In the genomic region with DNA sequence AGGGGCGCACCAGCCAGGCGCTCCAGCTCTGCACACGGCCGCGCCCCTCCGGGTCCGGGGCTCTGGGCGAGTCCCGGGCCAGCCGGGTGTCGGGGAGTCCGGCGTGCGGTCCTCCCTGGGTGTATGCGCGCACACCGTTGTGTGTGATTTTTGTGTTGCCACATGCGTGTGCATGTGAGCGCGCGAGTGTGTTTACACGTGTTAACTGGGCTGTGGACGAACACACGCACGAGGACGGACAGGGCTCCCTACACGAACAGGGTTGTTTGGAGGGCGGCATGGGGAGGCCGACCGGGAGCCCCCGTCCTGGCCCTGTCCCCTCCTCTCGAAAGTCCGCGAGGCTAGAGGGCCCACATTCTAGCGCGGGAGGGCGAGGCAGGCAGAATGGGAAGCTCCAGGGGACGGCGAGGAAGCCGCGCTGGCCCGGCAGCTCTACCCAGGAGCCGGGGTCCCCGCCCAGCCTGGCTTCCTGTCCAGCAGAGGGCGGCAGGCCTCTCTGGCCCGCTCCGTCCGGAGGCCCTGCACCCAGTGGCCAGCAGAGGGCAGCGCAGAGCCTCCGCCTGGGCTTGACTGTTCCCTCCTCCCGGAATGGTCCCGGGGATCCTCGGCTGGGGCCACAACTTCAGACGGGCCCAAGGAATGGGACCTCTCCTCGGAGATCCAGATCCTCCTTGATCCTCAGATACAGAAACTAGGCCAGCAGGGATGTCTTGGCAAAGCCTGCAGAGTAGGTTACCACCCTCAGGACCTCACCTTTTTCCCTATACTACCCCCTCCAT, we compare ENCODE assay signal across 8 cellular contexts. TPM values are rescaled to one million over a fixed set of nuclear protein-coding genes. Genes with fewer than 3 reads are reported as not detected.
DNase-seq lines count a peak whose midpoint lies in the region; ATAC-seq, FAIRE-seq and TF ChIP-seq lines count a peak whose summit lies in the region.

No MANE protein-coding gene starts in this region.

- H3K27ac ChIP-seq in A549, result peak overlapping the region; percentile 55 to 88; a peak in 5 of 6 replicates

- TF ChIP-seq EP300 in A549 (IDR thresholded peaks at IDR 0.05), result no peak

- WGBS in A549 (ENCODE audit: missing lambda C conversion rate), result under 1% methylated on average over 43 of the region's 55 CpGs

- FAIRE-seq in A549 (lab: Jason Lieb, UNC), result no peak

- intact Hi-C loops in mucosa of descending colon (cut with DNase I, micrococcal nuclease), result loop anchor here in 1 of 2 donors (10.0 kb wide), 1 partner anchor 191 kb away; no protein-coding TSS in a partner anchor

- in situ Hi-C loops in GM13977 (cut with MboI; ENCODE audit: low pct_unique_long_range_greater_than_20kb, low sequenced_read_pairs, unreplicated experiment), result loop anchor here (25.0 kb wide), 1 partner anchor 179 kb away; no protein-coding TSS in a partner anchor

- POLR2A ChIA-PET in A549 (lab: Yijun Ruan, JAX), result interaction anchor here (1.4 to 1.5 kb wide), 2 partner anchors 90 to 188 kb away, joined by 3 to 8 read pairs; no protein-coding TSS in a partner anchor

- no peak; the same call in 1 of the 2 replicates for TF ChIP-seq POLR2A in A549 (IDR thresholded peaks at IDR 0.05; ENCODE audit: low read length)

- peak; percentile 100 for TF ChIP-seq CTCF in A549 (IDR thresholded peaks at IDR 0.05)
- TF ChIP-seq CTCF in GM13977 (IDR thresholded peaks at IDR 0.05; ENCODE audit: extremely low read depth, insufficient read depth, missing control alignments), result peak; percentile 100
- TF ChIP-seq CTCF in epithelial cell of proximal tubule (conservative IDR thresholded peaks at IDR 0.05; ENCODE audit: low read depth, low read length), result peak; percentile 99
- peak; percentile 99 for TF ChIP-seq CTCF in mucosa of descending colon (IDR thresholded peaks at IDR 0.05)

- H3K36me3 ChIP-seq in mucosa of descending colon (ENCODE audit: low read depth), result no peaks in the 10 kb centered on the region

- DNase-seq in A549 (ENCODE audit: low read depth in 1 of 2, low spot score in 1 of 2), result peak; percentile 90 to 95
- peak; percentile 97 for DNase-seq in GM13977 (ENCODE audit: low spot score)
- DNase-seq in NOMO-1 (lab: John Stamatoyannopoulos, UW; ENCODE audit: unreplicated experiment in 2 of 2), result peak; percentile 51 to 64
- DNase-seq in activated T-cell treated with anti-CD3 and anti-CD28 coated beads for 1 hour (ENCODE audit: low read depth), result peak; percentile 39
- no peak for DNase-seq in epithelial cell of proximal tubule (ENCODE audit: low read depth)
- peak; percentile 83 to 94 (median 92) for DNase-seq in mucosa of descending colon
- peak; percentile 66 to 74 for DNase-seq in stimulated activated CD8-positive, alpha-beta memory T cell treated with anti-CD3 and anti-CD28 coated beads, Interleukin-2, amount 100 ng/mL, for 48 hours (ENCODE audit: low read depth in 2 of 2)

- peak; percentile 76 to 86 for TF ChIP-seq RAD21 in A549 (conservative IDR thresholded peaks at IDR 0.05 in 1 of 2, IDR thresholded peaks at IDR 0.05 in 1 of 2)

- peak; percentile 70 to 94 for ATAC-seq in A549
- ATAC-seq in HG03432 (IDR thresholded peaks at IDR 0.05; ENCODE audit: unreplicated experiment), result peak; percentile 78
- ATAC-seq in mucosa of descending colon, result peak; percentile 98

- peaks cover 10% of the 10 kb centered on the region; the same call in 1 of the 3 replicates for H3K4me1 ChIP-seq in A549
- H3K4me1 ChIP-seq in mucosa of descending colon (ENCODE audit: low read depth), result peaks cover 16% of the 10 kb centered on the region

- CTCF ChIA-PET in A549 (lab: Yijun Ruan, JAX), result interaction anchor here (0.6 to 9.1 kb wide), 108 partner anchors 9 to 787 kb away, joined by 3 to 271 read pairs (median 4); a partner anchor contains a TSS

- H3K9me3 ChIP-seq in A549, result no peaks in the 10 kb centered on the region
- H3K9me3 ChIP-seq in mucosa of descending colon, result no peaks in the 10 kb centered on the region

- H3K4me3 ChIP-seq in A549 (peak overlapping the region; percentile 50), epithelial cell of proximal tubule (ENCODE audit: low read depth, low read length) (peak overlapping the region; percentile 40), mucosa of descending colon (no peak overlapping the region)

- peak overlapping the region; percentile 96 for H3K4me2 ChIP-seq in A549

TF ChIP-seq in A549, 52 proteins besides CTCF, POLR2A, EP300 and RAD21 (continues in another document):
- no peak for TF ChIP-seq HEYL (CRISPR knock-in tag; IDR thresholded peaks at IDR 0.05)
- no peak for TF ChIP-seq HOXA7 (CRISPR knock-in tag; IDR thresholded peaks at IDR 0.05)
- peak in 1 of 2 experiments; percentile 39; a peak in 2 of 5 replicates for TF ChIP-seq JUN (IDR thresholded peaks at IDR 0.05)
- TF ChIP-seq NPAS2 (CRISPR knock-in tag; IDR thresholded peaks at IDR 0.05; ENCODE audit: borderline replicate concordance), result no peak
- no peak for TF ChIP-seq CHD2 (IDR thresholded peaks at IDR 0.05; ENCODE audit: low read length, partially characterized antibody)
- TF ChIP-seq, protein P1, sequence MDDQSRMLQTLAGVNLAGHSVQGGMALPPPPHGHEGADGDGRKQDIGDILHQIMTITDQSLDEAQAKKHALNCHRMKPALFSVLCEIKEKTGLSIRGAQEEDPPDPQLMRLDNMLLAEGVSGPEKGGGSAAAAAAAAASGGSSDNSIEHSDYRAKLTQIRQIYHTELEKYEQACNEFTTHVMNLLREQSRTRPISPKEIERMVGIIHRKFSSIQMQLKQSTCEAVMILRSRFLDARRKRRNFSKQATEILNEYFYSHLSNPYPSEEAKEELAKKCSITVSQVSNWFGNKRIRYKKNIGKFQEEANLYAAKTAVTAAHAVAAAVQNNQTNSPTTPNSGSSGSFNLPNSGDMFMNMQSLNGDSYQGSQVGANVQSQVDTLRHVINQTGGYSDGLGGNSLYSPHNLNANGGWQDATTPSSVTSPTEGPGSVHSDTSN (IDR thresholded peaks at IDR 0.05), result no peak
- TF ChIP-seq FOSL2 (IDR thresholded peaks at IDR 0.05), result no peak
- no peak for TF ChIP-seq FOSL2 (CRISPR knock-in tag; IDR thresholded peaks at IDR 0.05)
- no peak; the same call in 1 of the 2 replicates for TF ChIP-seq RNF2 (IDR thresholded peaks at IDR 0.05; ENCODE audit: borderline replicate concordance, low read depth)
- 0 out of 2 replicates have a peak, but pooled peaks have one; percentile 56 for TF ChIP-seq HOXB5 (CRISPR knock-in tag; IDR thresholded peaks at IDR 0.05)
- TF ChIP-seq, protein P2, sequence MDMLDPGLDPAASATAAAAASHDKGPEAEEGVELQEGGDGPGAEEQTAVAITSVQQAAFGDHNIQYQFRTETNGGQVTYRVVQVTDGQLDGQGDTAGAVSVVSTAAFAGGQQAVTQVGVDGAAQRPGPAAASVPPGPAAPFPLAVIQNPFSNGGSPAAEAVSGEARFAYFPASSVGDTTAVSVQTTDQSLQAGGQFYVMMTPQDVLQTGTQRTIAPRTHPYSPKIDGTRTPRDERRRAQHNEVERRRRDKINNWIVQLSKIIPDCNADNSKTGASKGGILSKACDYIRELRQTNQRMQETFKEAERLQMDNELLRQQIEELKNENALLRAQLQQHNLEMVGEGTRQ (IDR thresholded peaks at IDR 0.05), result no peak; the same call in 1 of the 2 replicates
- no peak for TF ChIP-seq SREBF2 (IDR thresholded peaks at IDR 0.05)
- no peak for TF ChIP-seq FOXS1 (CRISPR knock-in tag; IDR thresholded peaks at IDR 0.05)
- TF ChIP-seq, protein P3, sequence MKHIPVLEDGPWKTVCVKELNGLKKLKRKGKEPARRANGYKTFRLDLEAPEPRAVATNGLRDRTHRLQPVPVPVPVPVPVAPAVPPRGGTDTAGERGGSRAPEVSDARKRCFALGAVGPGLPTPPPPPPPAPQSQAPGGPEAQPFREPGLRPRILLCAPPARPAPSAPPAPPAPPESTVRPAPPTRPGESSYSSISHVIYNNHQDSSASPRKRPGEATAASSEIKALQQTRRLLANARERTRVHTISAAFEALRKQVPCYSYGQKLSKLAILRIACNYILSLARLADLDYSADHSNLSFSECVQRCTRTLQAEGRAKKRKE (CRISPR knock-in tag; IDR thresholded peaks at IDR 0.05; ENCODE audit: low read depth), result no peak
- TF ChIP-seq NFE2L2 (conservative IDR thresholded peaks at IDR 0.05; ENCODE audit: low read length), result no peak; the same call in 1 of the 2 replicates
- TF ChIP-seq TFCP2L1 (CRISPR knock-in tag; IDR thresholded peaks at IDR 0.05), result no peak
- TF ChIP-seq, protein P4, sequence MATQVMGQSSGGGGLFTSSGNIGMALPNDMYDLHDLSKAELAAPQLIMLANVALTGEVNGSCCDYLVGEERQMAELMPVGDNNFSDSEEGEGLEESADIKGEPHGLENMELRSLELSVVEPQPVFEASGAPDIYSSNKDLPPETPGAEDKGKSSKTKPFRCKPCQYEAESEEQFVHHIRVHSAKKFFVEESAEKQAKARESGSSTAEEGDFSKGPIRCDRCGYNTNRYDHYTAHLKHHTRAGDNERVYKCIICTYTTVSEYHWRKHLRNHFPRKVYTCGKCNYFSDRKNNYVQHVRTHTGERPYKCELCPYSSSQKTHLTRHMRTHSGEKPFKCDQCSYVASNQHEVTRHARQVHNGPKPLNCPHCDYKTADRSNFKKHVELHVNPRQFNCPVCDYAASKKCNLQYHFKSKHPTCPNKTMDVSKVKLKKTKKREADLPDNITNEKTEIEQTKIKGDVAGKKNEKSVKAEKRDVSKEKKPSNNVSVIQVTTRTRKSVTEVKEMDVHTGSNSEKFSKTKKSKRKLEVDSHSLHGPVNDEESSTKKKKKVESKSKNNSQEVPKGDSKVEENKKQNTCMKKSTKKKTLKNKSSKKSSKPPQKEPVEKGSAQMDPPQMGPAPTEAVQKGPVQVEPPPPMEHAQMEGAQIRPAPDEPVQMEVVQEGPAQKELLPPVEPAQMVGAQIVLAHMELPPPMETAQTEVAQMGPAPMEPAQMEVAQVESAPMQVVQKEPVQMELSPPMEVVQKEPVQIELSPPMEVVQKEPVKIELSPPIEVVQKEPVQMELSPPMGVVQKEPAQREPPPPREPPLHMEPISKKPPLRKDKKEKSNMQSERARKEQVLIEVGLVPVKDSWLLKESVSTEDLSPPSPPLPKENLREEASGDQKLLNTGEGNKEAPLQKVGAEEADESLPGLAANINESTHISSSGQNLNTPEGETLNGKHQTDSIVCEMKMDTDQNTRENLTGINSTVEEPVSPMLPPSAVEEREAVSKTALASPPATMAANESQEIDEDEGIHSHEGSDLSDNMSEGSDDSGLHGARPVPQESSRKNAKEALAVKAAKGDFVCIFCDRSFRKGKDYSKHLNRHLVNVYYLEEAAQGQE (IDR thresholded peaks at IDR 0.05), result no peak

RNA-seq across cellular contexts. Expression of a gene that starts 0.6 kb away (rescaled TPM):
- polyA plus RNA-seq in A549 (2011; rRNA removed) (2.2 and 3.3 TPM in 2 replicates), A549 (2017; fragmentation: RNase III; extraction: RNeasy Plus Mini Kit Qiagen cat#74134 plus additional on column Dnase treatment) (2.9 to 3.5 TPM (median 3.3 TPM) in 3 replicates)
- polyA plus RNA-seq in A549 (2012; cell fraction: cytosol; rRNA removed), result 10.4 and 14.0 TPM in 2 replicates
- polyA plus RNA-seq in A549 (2012; cell fraction: nucleus; rRNA removed), result 8.9 and 11.4 TPM in 2 replicates
- polyA minus RNA-seq in A549 (2011; rRNA and poly(A)+ RNA removed), result 4.1 and 4.4 TPM in 2 replicates
- total RNA-seq in epithelial cell of proximal tubule (0.14 TPM in 1 of 2 replicates, not detected in the other), mucosa of descending colon (1 to 10 TPM; 1.8 to 2.6 (median 1.9) TPM)
